Comparison of ENCODE assay signal across 18 cellular contexts in the genomic region with DNA sequence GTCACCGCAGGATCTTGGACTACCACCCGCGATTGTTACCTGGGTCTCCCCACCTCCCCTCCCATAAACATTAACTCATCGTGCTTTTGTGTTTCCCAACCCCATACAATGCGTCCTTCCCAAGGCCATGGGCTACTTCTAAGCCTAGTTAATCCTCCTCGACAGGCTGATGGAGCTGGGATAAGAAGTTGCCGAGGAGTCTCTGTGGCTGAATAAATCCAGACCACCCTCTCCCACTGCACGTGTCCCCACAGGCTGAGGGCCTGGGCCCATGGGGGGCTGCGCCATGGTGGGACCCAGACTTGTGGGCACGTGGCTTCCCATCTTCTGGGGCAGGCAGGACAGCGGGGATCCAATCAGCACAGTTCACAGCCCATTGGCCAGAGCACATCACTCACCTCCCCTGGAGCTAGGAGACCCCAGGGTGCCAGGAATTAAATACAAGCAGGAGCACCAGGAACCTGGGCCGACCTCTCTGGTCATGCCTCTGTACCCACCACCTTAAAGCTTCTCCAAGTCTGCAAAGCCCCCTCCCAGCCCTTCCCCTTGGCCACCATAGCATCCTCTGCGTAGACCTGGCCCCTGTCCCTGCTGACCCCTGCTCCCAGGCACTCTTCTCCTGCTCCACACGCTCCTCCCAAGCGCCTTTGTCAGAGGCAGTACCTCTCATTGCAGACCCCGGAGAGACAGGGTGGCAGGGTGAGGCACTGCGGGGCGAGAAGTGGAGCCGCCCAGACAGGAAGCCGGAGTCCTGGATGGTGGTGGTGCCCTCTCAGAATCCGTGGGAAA. TPM values are rescaled to one million over a fixed set of nuclear protein-coding genes. Genes with fewer than 3 reads are reported as not detected.
DNase-seq lines count a peak whose midpoint lies in the region; ATAC-seq, FAIRE-seq and TF ChIP-seq lines count a peak whose summit lies in the region.
"Had no signal": no experiment of that assay in that cellular context is flagged by ENCODE, and none has a peak within 500 bp of the region (broad histone marks: within the 10 kb centered on the region; RNA-seq: fewer than 3 reads in every experiment).

No MANE protein-coding gene starts in this region.

- no peak overlapping the region for H4K91ac ChIP-seq in mesenchymal stem cell (ENCODE audit: low read length)

- H3K9ac ChIP-seq in HepG2 (ENCODE audit: insufficient read depth, low read depth, low read length) (no peak overlapping the region), mesenchymal stem cell (ENCODE audit: low read length) (no peak overlapping the region), smooth muscle cell (ENCODE audit: low read depth) (no peak overlapping the region)

- H3K27me3 ChIP-seq in HepG2 (ENCODE audit: control insufficient read depth in 1 of 2, insufficient read depth in 2 of 2, low read length in 2 of 2) (no peaks in the 10 kb centered on the region; a peak in 1 of 5 replicates), right lobe of liver (no peaks in the 10 kb centered on the region), mesenchymal stem cell (ENCODE audit: control insufficient read depth in 1 of 2, insufficient read depth in 1 of 2, low read length in 2 of 2) (peaks cover 0 to 20% of the 10 kb centered on the region in 2 experiments), smooth muscle cell (ENCODE audit: low read depth) (no peaks in the 10 kb centered on the region)
- no peaks in the 10 kb centered on the region for H3K27me3 ChIP-seq in CD8-positive, alpha-beta T cell (ENCODE audit: insufficient read depth, low read length)

- no peaks in the 10 kb centered on the region for H3K36me3 Mint-ChIP-seq in CD8-positive, alpha-beta T cell

- H2BK120ac ChIP-seq in mesenchymal stem cell (ENCODE audit: low read depth, low read length), result no peak overlapping the region

- H3K4me3 Mint-ChIP-seq in CD8-positive, alpha-beta T cell, result no peak overlapping the region

- no peak overlapping the region for H3K14ac ChIP-seq in mesenchymal stem cell (ENCODE audit: low read length in 2 of 2)

- H3K9me3 Mint-ChIP-seq in CD8-positive, alpha-beta T cell, result no peaks in the 10 kb centered on the region

- H3K18ac ChIP-seq in mesenchymal stem cell (ENCODE audit: low read depth in 1 of 2, low read length in 2 of 2), result no peak overlapping the region

- DNase-seq in HepG2 (ENCODE audit: low spot score) (peak; percentile 77), right lobe of liver (no peak), OCI-LY7 (ENCODE audit: low spot score) (no peak), mesenchymal stem cell (no peak), H4 (ENCODE audit: low spot score) (no peak), NOMO-1 treated with dmso at 0.1 percent for 144 hours (lab: John Stamatoyannopoulos, UW; ENCODE audit: unreplicated experiment) (no peak), smooth muscle cell (lab: John Stamatoyannopoulos, UW; ENCODE audit: unreplicated experiment) (no peak)
- DNase-seq in CD8-positive, alpha-beta T cell, result no peak
- DNase-seq: Caco-2, H7, MV-4-11, NCI-H1417 treated with DMSO at 0.1 percent for 48 hours, NCI-H2029, NCI-H2171, NCI-H446 treated with DMSO at 0.1 percent for 48 hours had no signal

- intact Hi-C loops in HepG2 (cut with micrococcal nuclease; ENCODE audit: unreplicated experiment) (no loop called here), right lobe of liver (cut with DNase I) (no loop called here), OCI-LY7 (cut with micrococcal nuclease; ENCODE audit: unreplicated experiment) (loop anchor here (1.0 kb wide), 1 partner anchor 50 kb away; no protein-coding TSS in a partner anchor)
- intact Hi-C loops in CD8-positive, alpha-beta T cell (cut with DNase I, micrococcal nuclease), result no loop called here

- TF ChIP-seq CTCF in HepG2 (CRISPR knock-in tag; IDR thresholded peaks at IDR 0.05), result no peak
- TF ChIP-seq CTCF in right lobe of liver (IDR thresholded peaks at IDR 0.05), result no peak
- no peak for TF ChIP-seq CTCF in OCI-LY7 (conservative IDR thresholded peaks at IDR 0.05; ENCODE audit: low read length)
- TF ChIP-seq CTCF in smooth muscle cell (IDR thresholded peaks at IDR 0.05; ENCODE audit: borderline replicate concordance, insufficient read depth, poor library complexity, severe bottlenecking), result no peak
- TF ChIP-seq CTCF in CD8-positive, alpha-beta T cell (IDR thresholded peaks at IDR 0.05), result no peak

- H4K8ac ChIP-seq in mesenchymal stem cell (ENCODE audit: low read length), result no peak overlapping the region

- ATAC-seq in HepG2 (no peak), right lobe of liver (no peak)
- ATAC-seq in CD8-positive, alpha-beta T cell, result no peak
- ATAC-seq: K562, Panc1 had no signal

- no peaks in the 10 kb centered on the region for H3F3A ChIP-seq in smooth muscle cell (ENCODE audit: low read depth)

- no peak overlapping the region for H2AFZ ChIP-seq in HepG2 (ENCODE audit: low read length)
- no peak overlapping the region; the same call in 1 of the 2 replicates for H2AFZ ChIP-seq in OCI-LY7 (ENCODE audit: low read length)
- no peak overlapping the region for H2AFZ ChIP-seq in mesenchymal stem cell (ENCODE audit: low read depth, low read length)
- H2AFZ ChIP-seq in smooth muscle cell (ENCODE audit: low read depth), result no peak overlapping the region

- H3K79me2 ChIP-seq in HepG2 (ENCODE audit: insufficient read depth, low read length) (peaks cover 21% of the 10 kb centered on the region), OCI-LY7 (ENCODE audit: insufficient read depth, low read depth, low read length) (peaks cover 16% of the 10 kb centered on the region; the same call in 1 of the 2 replicates), smooth muscle cell (ENCODE audit: low read depth) (no peaks in the 10 kb centered on the region)

- peak overlapping the region; percentile 60 for H2BK15ac ChIP-seq in mesenchymal stem cell (ENCODE audit: low read depth, poor library complexity, severe bottlenecking)

- POLR2A ChIA-PET in HepG2 (lab: Yijun Ruan, JAX) (interaction anchor here (0.7 to 10.2 kb wide), 8 partner anchors 12 to 56 kb away, joined by 3 to 188 read pairs (median 3); a partner anchor contains a TSS), OCI-LY7 (lab: Charles Lee) (interaction anchor here (0.9 to 3.1 kb wide), 17 partner anchors 10 to 153 kb away, joined by 3 to 29 read pairs (median 4); a partner anchor contains a TSS)
- POLR2A ChIA-PET in CD8-positive, alpha-beta T cell (lab: Charles Lee), result no interaction called here

- no peak overlapping the region for H3K4ac ChIP-seq in mesenchymal stem cell (ENCODE audit: low read depth in 1 of 2, low read length in 2 of 2)

- H3K27ac ChIP-seq in HepG2 (ENCODE audit: extremely low read length, insufficient read depth, low read length) (no peak overlapping the region), right lobe of liver (no peak overlapping the region), OCI-LY7 (ENCODE audit: low read depth, low read length, poor library complexity, severe bottlenecking) (peak overlapping the region; percentile 89), mesenchymal stem cell (ENCODE audit: low read length, poor library complexity, severe bottlenecking) (no peak overlapping the region), smooth muscle cell (ENCODE audit: low read depth) (no peak overlapping the region)
- H3K27ac ChIP-seq in CD8-positive, alpha-beta T cell (ENCODE audit: low read depth, low read length), result no peak overlapping the region

- H3K4me1 ChIP-seq in HepG2 (ENCODE audit: insufficient read depth, low read length) (peaks cover 99% of the 10 kb centered on the region), right lobe of liver (peaks cover 0 to 30% (median 8%) of the 10 kb centered on the region in 4 donors), OCI-LY7 (ENCODE audit: insufficient read depth, low read length, poor library complexity, severe bottlenecking) (peaks cover 64% of the 10 kb centered on the region), mesenchymal stem cell (ENCODE audit: control insufficient read depth, insufficient read depth, low read depth, low read length) (peaks cover 34% of the 10 kb centered on the region), smooth muscle cell (ENCODE audit: low read depth) (peaks cover 1% of the 10 kb centered on the region)
- peaks cover 7% of the 10 kb centered on the region for H3K4me1 ChIP-seq in CD8-positive, alpha-beta T cell (ENCODE audit: insufficient read depth, low read length)

- 61% methylated on average over 21 of the region's 21 CpGs for WGBS in HepG2 (ENCODE audit: low lambda C conversion rate)
- WGBS in right lobe of liver (ENCODE audit: insufficient coverage, low coverage, low lambda C conversion rate, missing lambda C conversion rate), result 88% methylated on average over 10 of the region's 21 CpGs
- 87% methylated on average over 21 of the region's 21 CpGs for WGBS in mesenchymal stem cell
- WGBS in smooth muscle cell (ENCODE audit: low lambda C conversion rate), result 74% methylated on average over 21 of the region's 21 CpGs

- FAIRE-seq in HepG2 (lab: Jason Lieb, UNC), result peak; percentile 54
- FAIRE-seq: GM19239, K562 had no signal

- H3K9me3 ChIP-seq in HepG2 (ENCODE audit: low read length) (no peaks in the 10 kb centered on the region), right lobe of liver (no peaks in the 10 kb centered on the region), OCI-LY7 (ENCODE audit: low read length) (no peaks in the 10 kb centered on the region), mesenchymal stem cell (ENCODE audit: control insufficient read depth, low read length) (no peaks in the 10 kb centered on the region), smooth muscle cell (replicated peaks; ENCODE audit: low read depth) (no peaks in the 10 kb centered on the region)
- no peaks in the 10 kb centered on the region for H3K9me3 ChIP-seq in CD8-positive, alpha-beta T cell (ENCODE audit: low read length)
- H3K9me3 ChIP-seq: Caco-2 had no signal

- in situ Hi-C loops in HepG2 (cut with HindIII; ENCODE audit: extremely low pct_ligation_motif_present, low pct_unique_long_range_greater_than_20kb), result no loop called here

- CTCF ChIA-PET in HepG2 (lab: Yijun Ruan, JAX; ENCODE audit: low intra/inter-chr PET ratio, low total read pairs) (interaction anchor here (1.5 kb wide), 1 partner anchor 53 kb away, joined by 3 read pairs; no protein-coding TSS in a partner anchor), OCI-LY7 (lab: Charles Lee; ENCODE audit: unreplicated experiment) (interaction anchor here (0.8 to 1.3 kb wide), 2 partner anchors 57 to 87 kb away, joined by 3 to 4 read pairs; no protein-coding TSS in a partner anchor)
- CTCF ChIA-PET in CD8-positive, alpha-beta T cell (lab: Charles Lee), result no interaction called here

- no peak for TF ChIP-seq RAD21 in HepG2 (CRISPR knock-in tag; IDR thresholded peaks at IDR 0.05)

- H2AK5ac ChIP-seq in mesenchymal stem cell (ENCODE audit: low read length, severe bottlenecking), result peak overlapping the region; percentile 56

- H3K4me1 Mint-ChIP-seq in CD8-positive, alpha-beta T cell (ENCODE audit: low read depth), result peaks cover 8% of the 10 kb centered on the region

- H3K4me3 ChIP-seq in HepG2 (replicated peaks in 1 of 3; ENCODE audit: insufficient read depth in 1 of 3, low read depth in 2 of 3, low read length in 3 of 3), result peak overlapping the region in 1 of 3 experiments; percentile 8; a peak in 1 of 6 replicates
- no peak overlapping the region for H3K4me3 ChIP-seq in right lobe of liver
- peak overlapping the region; percentile 70 for H3K4me3 ChIP-seq in OCI-LY7 (ENCODE audit: low read depth, low read length, poor library complexity, severe bottlenecking)
- no peak overlapping the region for H3K4me3 ChIP-seq in mesenchymal stem cell (ENCODE audit: insufficient read depth in 1 of 2, low read depth in 1 of 2, low read length in 2 of 2)
- no peak overlapping the region for H3K4me3 ChIP-seq in smooth muscle cell
- no peak overlapping the region for H3K4me3 ChIP-seq in CD8-positive, alpha-beta T cell (ENCODE audit: low read depth, low read length)
- H3K4me3 ChIP-seq: K562 had no signal

- peak in 1 of 2 experiments; percentile 61; a peak in 1 of 4 replicates for TF ChIP-seq EP300 in HepG2 (IDR thresholded peaks at IDR 0.05; ENCODE audit: low read depth in 2 of 2, low read length in 2 of 2)
- no peak for TF ChIP-seq EP300 in HepG2 (CRISPR knock-in tag; IDR thresholded peaks at IDR 0.05; ENCODE audit: borderline replicate concordance)

- H3K4me2 ChIP-seq in HepG2 (ENCODE audit: low read depth, low read length), result peak overlapping the region; percentile 43
- peak overlapping the region; percentile 93 for H3K4me2 ChIP-seq in OCI-LY7 (ENCODE audit: low read length)
- no peak overlapping the region for H3K4me2 ChIP-seq in mesenchymal stem cell (ENCODE audit: low read length, poor library complexity, severe bottlenecking)
- H3K4me2 ChIP-seq in smooth muscle cell, result no peak overlapping the region

- TF ChIP-seq POLR2A in HepG2 (IDR thresholded peaks at IDR 0.05; ENCODE audit: insufficient read depth in 1 of 2, low read depth in 2 of 2, low read length in 2 of 2) (no peak), right lobe of liver (IDR thresholded peaks at IDR 0.05) (no peak)

- H3K9me2 ChIP-seq in OCI-LY7 (ENCODE audit: insufficient read depth, low read length), result no peaks in the 10 kb centered on the region

- H3K27me3 Mint-ChIP-seq in CD8-positive, alpha-beta T cell (ENCODE audit: low read depth), result no peaks in the 10 kb centered on the region

- H3K27ac Mint-ChIP-seq in CD8-positive, alpha-beta T cell, result no peak overlapping the region

- H3K79me1 ChIP-seq in mesenchymal stem cell (replicated peaks; ENCODE audit: low read length, poor library complexity, severe bottlenecking), result no peaks in the 10 kb centered on the region

- no peak overlapping the region for H2BK12ac ChIP-seq in mesenchymal stem cell (ENCODE audit: low read length in 2 of 2)

- no peaks in the 10 kb centered on the region for H3K36me3 ChIP-seq in HepG2 (replicated peaks in 1 of 2; ENCODE audit: control insufficient read depth in 1 of 2, insufficient read depth in 2 of 2, low read length in 2 of 2)
- no peaks in the 10 kb centered on the region for H3K36me3 ChIP-seq in right lobe of liver
- H3K36me3 ChIP-seq in OCI-LY7 (ENCODE audit: insufficient read depth, low read length), result no peaks in the 10 kb centered on the region
- no peaks in the 10 kb centered on the region for H3K36me3 ChIP-seq in mesenchymal stem cell (ENCODE audit: control insufficient read depth in 1 of 2, insufficient read depth in 2 of 2, low read depth in 1 of 2, low read length in 2 of 2)
- no peaks in the 10 kb centered on the region for H3K36me3 ChIP-seq in smooth muscle cell (ENCODE audit: low read depth)
- H3K36me3 ChIP-seq in CD8-positive, alpha-beta T cell (ENCODE audit: insufficient read depth, low read length), result no peaks in the 10 kb centered on the region

- no peak overlapping the region for H3K23ac ChIP-seq in mesenchymal stem cell (ENCODE audit: low read length in 2 of 2)

- H4K20me1 ChIP-seq in HepG2 (ENCODE audit: insufficient read depth, low read length) (no peaks in the 10 kb centered on the region), OCI-LY7 (ENCODE audit: insufficient read depth, low read length) (no peaks in the 10 kb centered on the region), smooth muscle cell (ENCODE audit: low read depth) (no peaks in the 10 kb centered on the region)

- no TSS peak for BruUV-seq in HepG2 (replicated peaks; lab: Mats Ljungman, UMichigan)
- BruUV-seq in OCI-LY7 (replicated peaks; lab: Mats Ljungman, UMichigan), result no TSS peak

- H2BK5ac ChIP-seq in mesenchymal stem cell (ENCODE audit: low read depth, low read length, poor library complexity, severe bottlenecking), result no peak overlapping the region

RNA-seq across cellular contexts. Expression of a gene that starts 51.0 kb away (rescaled TPM):
- total RNA-seq in HepG2 (2016; rRNA removed; fragmentation: Illumina TruSeq; extraction: Trizol) (214 and 258 TPM in 2 replicates), right lobe of liver (100 to 1,000 TPM; 103 to 520 (median 191) TPM), OCI-LY7 (2022) (69.8 and 79.3 TPM in 2 replicates), smooth muscle cell (190 and 218 TPM in 2 replicates)
- total RNA-seq in HepG2 (2016; cell fraction: cytosol; rRNA removed; fragmentation: Illumina TruSeq; extraction: Trizol; ENCODE audit: low read depth), result 123 and 125 TPM in 2 replicates
- 231 and 299 TPM in 2 replicates for total RNA-seq in HepG2 (2016; cell fraction: insoluble cytoplasmic fraction; rRNA removed; fragmentation: Illumina TruSeq; extraction: Trizol)
- total RNA-seq in HepG2 (2016; cell fraction: membrane; rRNA removed; fragmentation: Illumina TruSeq; extraction: Trizol), result 120 and 130 TPM in 2 replicates
- total RNA-seq in HepG2 (2016; cell fraction: nucleus; rRNA removed; fragmentation: Illumina TruSeq; extraction: Trizol), result 161 and 168 TPM in 2 replicates
- polyA plus RNA-seq in HepG2 (2011; rRNA removed) (610 and 719 TPM in 2 replicates), smooth muscle cell (83.9 and 114 TPM in 2 replicates)
- 553 and 655 TPM in 2 replicates for polyA plus RNA-seq in HepG2 (2011; cell fraction: cytosol; rRNA removed)
- polyA plus RNA-seq in HepG2 (2011; cell fraction: nucleus; rRNA removed), result 354 and 556 TPM in 2 replicates
- 144 and 150 TPM in 2 replicates for polyA plus RNA-seq in HepG2 (2012)
- polyA plus RNA-seq in HepG2 (2016; cell fraction: cytosol; fragmentation: Illumina TruSeq; extraction: Trizol; ENCODE audit: low read depth), result 39.6 and 40.9 TPM in 2 replicates
- polyA plus RNA-seq in HepG2 (2016; cell fraction: insoluble cytoplasmic fraction; fragmentation: Illumina TruSeq; extraction: Trizol; ENCODE audit: low read depth), result 355 and 371 TPM in 2 replicates
- polyA plus RNA-seq in HepG2 (2016; cell fraction: membrane; fragmentation: Illumina TruSeq; extraction: Trizol; ENCODE audit: low read depth), result 61.5 and 69.8 TPM in 2 replicates
- polyA plus RNA-seq in HepG2 (2016; cell fraction: nucleus; fragmentation: Illumina TruSeq; extraction: Trizol; ENCODE audit: insufficient read depth, low read depth), result 375 and 408 TPM in 2 replicates
- polyA minus RNA-seq in HepG2 (2011; rRNA and poly(A)+ RNA removed; ENCODE audit: low replicate concordance), result 143 and 451 TPM in 2 replicates
- polyA minus RNA-seq in HepG2 (2011; cell fraction: cytosol; rRNA and poly(A)+ RNA removed), result 138 and 177 TPM in 2 replicates
- 115 and 276 TPM in 2 replicates for polyA minus RNA-seq in HepG2 (2011; cell fraction: nucleus; rRNA and poly(A)+ RNA removed)
- total RNA-seq in OCI-LY7 (2014; rRNA removed; shearing (Covaris generic)), result 439 and 498 TPM in 2 replicates
- 53.9 TPM for polyA plus RNA-seq in mesenchymal stem cell (2013, experiment 1 of 2)
- polyA plus RNA-seq in mesenchymal stem cell (2013, experiment 2 of 2), result 55.7 TPM
- total RNA-seq in H4 (2014; rRNA removed; shearing (Covaris generic)), result 57.8 and 80.4 TPM in 2 replicates
- total RNA-seq in CD8-positive, alpha-beta T cell, result 100 to 1,000 TPM; 290 to 298 TPM

Comparison
In these comparisons a context has a peak if more than half of its experiments do, and no peak if none do; other contexts are left out.
1. H3K4me2 ChIP-seq: peak in HepG2 (single experiment) and OCI-LY7 (single experiment); none in mesenchymal stem cell (single experiment) and smooth muscle cell (single experiment).